In the genomic region with DNA sequence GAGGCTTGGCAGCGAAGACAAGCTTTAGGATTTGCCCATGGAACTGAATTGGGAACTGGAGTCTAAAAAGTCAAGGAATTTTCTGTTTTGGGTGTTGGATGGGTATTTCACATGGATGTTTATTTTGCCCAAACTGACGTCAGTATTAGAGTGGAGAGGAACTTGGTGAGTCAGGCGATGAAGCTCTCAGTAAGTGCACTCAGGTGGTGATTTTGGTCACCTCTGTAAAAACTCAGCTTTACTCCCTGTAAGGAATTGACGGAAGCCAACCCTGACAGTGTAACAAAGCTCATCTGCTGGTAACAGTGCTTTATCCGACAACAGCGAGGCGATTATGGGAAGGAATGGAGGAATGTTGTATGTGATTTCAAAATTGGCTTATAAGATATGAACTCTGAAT, we compare ENCODE assay signal across 19 cellular contexts.
DNase-seq lines count a peak whose midpoint lies in the region; ATAC-seq lines count a peak whose summit lies in the region.
"Had no signal": no experiment of that assay in that cellular context is flagged by ENCODE, and none has a peak within 500 bp of the region (broad histone marks: within the 10 kb centered on the region; RNA-seq: fewer than 3 reads in every experiment).

No MANE protein-coding gene starts in this region.

- DNase-seq in EH (ENCODE audit: low read depth) (peak; percentile 36), M059J (ENCODE audit: low read depth) (peak; percentile 67), fibroblast of peridontal ligament (ENCODE audit: extremely low read depth) (peak; percentile 34), renal cortical epithelial cell (ENCODE audit: low read depth) (peak; percentile 47), NOMO-1 treated with DMSO at 0.1 percent for 48 hours (lab: John Stamatoyannopoulos, UW; ENCODE audit: unreplicated experiment) (no peak)
- DNase-seq in effector CD4-positive, alpha-beta T cell: no peak
- DNase-seq: CD4-positive, alpha-beta T cell; HFFc6; NCI-H1092 treated with DMSO at 0.1 percent for 48 hours; NCI-H1436; NCI-H187; NCI-H2081 treated with DMSO at 0.1 percent for 48 hours; NCI-H2171; NCI-H226; NCI-H510A; NCI-H69; OCI-M1 had no signal

- no peak for ATAC-seq in HG02981 (IDR thresholded peaks at IDR 0.05; ENCODE audit: unreplicated experiment)
- ATAC-seq: GM23338 had no signal

Comparison
In these comparisons a context has a peak if more than half of its experiments do, and no peak if none do; other contexts are left out.
1. DNase-seq: peak in EH (single experiment), M059J (single experiment), fibroblast of peridontal ligament (single experiment) and renal cortical epithelial cell (single experiment); none in effector CD4-positive, alpha-beta T cell (single experiment) and NOMO-1 treated with DMSO at 0.1 percent for 48 hours (single experiment).